Comparison of ENCODE assay signal across 18 cellular contexts in genomic region chr2:15299904-15300528, GRCh38.
A peak's percentile ranks its signal among the peaks of the same experiment; 100 is the strongest.
DNase-seq lines count a peak whose midpoint lies in the region; ATAC-seq, FAIRE-seq and TF ChIP-seq lines count a peak whose summit lies in the region.
"Had no signal": no experiment of that assay in that cellular context is flagged by ENCODE, and none has a peak within 500 bp of the region (broad histone marks: within the 10 kb centered on the region; RNA-seq: fewer than 3 reads in every experiment).

No MANE protein-coding gene starts in this region.

- TF ChIP-seq CTCF in DND-41 (IDR thresholded peaks at IDR 0.05; ENCODE audit: borderline replicate concordance, extremely low read depth, low read length, poor library complexity, severe bottlenecking) = no peak
- no peak for TF ChIP-seq CTCF in glutamatergic neuron (IDR thresholded peaks at IDR 0.05; ENCODE audit: partially characterized antibody, unreplicated experiment)
- no peak for TF ChIP-seq CTCF in kidney (IDR thresholded peaks at IDR 0.05; ENCODE audit: borderline replicate concordance, extremely low read depth, insufficient read depth)

- no peaks in the 10 kb centered on the region for H3K79me2 ChIP-seq in DND-41 (ENCODE audit: insufficient read depth, low read length)

- H3K4me1 Mint-ChIP-seq in glutamatergic neuron (ENCODE audit: low read depth, unreplicated experiment) = no peaks in the 10 kb centered on the region

- no peak overlapping the region for H2AFZ ChIP-seq in DND-41 (ENCODE audit: low read depth, low read length)

- H3K9ac ChIP-seq in DND-41 (ENCODE audit: low read depth, low read length) = peak overlapping the region; percentile 32
- no peak overlapping the region for H3K9ac ChIP-seq in kidney (ENCODE audit: low read length in 2 of 2)

- H3K27ac ChIP-seq in DND-41 (ENCODE audit: low read length) (peak overlapping the region; percentile 77), angular gyrus (ENCODE audit: low read depth, low read length) (peak overlapping the region; percentile 0), kidney (ENCODE audit: low read depth in 2 of 2, low read length in 2 of 2) (no peak overlapping the region)
- H3K27ac ChIP-seq: SJSA1 had no signal

- no peaks in the 10 kb centered on the region for H3K27me3 ChIP-seq in DND-41 (ENCODE audit: insufficient read depth, low read length, poor library complexity)
- H3K27me3 ChIP-seq in H7 (ENCODE audit: control insufficient read depth, insufficient read depth, low read length) = no peaks in the 10 kb centered on the region
- H3K27me3 ChIP-seq: SJSA1 had no signal

- H3K4me3 ChIP-seq in DND-41 (ENCODE audit: low read depth in 1 of 2, low read length in 2 of 2) = peak overlapping the region in 1 of 2 experiments; percentile 25; a peak in 1 of 4 replicates
- no peak overlapping the region for H3K4me3 ChIP-seq in H7 (ENCODE audit: insufficient read depth, low read depth, low read length)
- H3K4me3 ChIP-seq in kidney (ENCODE audit: low read length in 2 of 2) = no peak overlapping the region
- H3K4me3 ChIP-seq: SJSA1 had no signal

- peaks cover 7% of the 10 kb centered on the region for H3K9me3 Mint-ChIP-seq in glutamatergic neuron (ENCODE audit: unreplicated experiment)

- peaks cover 11% of the 10 kb centered on the region for H3K36me3 Mint-ChIP-seq in glutamatergic neuron (ENCODE audit: unreplicated experiment)

- peaks cover 46% of the 10 kb centered on the region for H3K4me1 ChIP-seq in DND-41 (ENCODE audit: insufficient read depth, low read length)
- no peaks in the 10 kb centered on the region for H3K4me1 ChIP-seq in kidney (ENCODE audit: control insufficient read depth in 1 of 2, insufficient read depth in 1 of 2, low read depth in 1 of 2, low read length in 2 of 2)
- H3K4me1 ChIP-seq: SJSA1 had no signal

- FAIRE-seq in kidney (lab: Jason Lieb, UNC) = no peak

- no peak overlapping the region for H3K4me3 Mint-ChIP-seq in glutamatergic neuron (ENCODE audit: unreplicated experiment)
- H3K4me3 Mint-ChIP-seq: CD4-positive, CD25-positive, alpha-beta regulatory T cell had no signal

- DNase-seq in DND-41 (no peak), H7 (peak; percentile 20), glutamatergic neuron (peak; percentile 24), kidney (no peak), NCI-H345 (lab: John Stamatoyannopoulos, UW) (no peak), COLO668 (lab: John Stamatoyannopoulos, UW; ENCODE audit: unreplicated experiment) (no peak)
- DNase-seq: ACHN, AML-193, DMS79, NCI-H1436, NCI-H2029 treated with DMSO at 0.1 percent for 48 hours, NCI-H2171 treated with DMSO at 0.1 percent for 48 hours, NCI-H510A treated with DMSO at 0.1 percent for 48 hours, NCI-H82 had no signal

- peak overlapping the region; percentile 54 for H3K4me2 ChIP-seq in DND-41 (ENCODE audit: insufficient read depth, low read length)

- ATAC-seq in DND-41 (ENCODE audit: insufficient read depth, low read depth) = no peak
- ATAC-seq in HG03025 (IDR thresholded peaks at IDR 0.05; ENCODE audit: low FRiP score, unreplicated experiment) = no peak

- intact Hi-C loops in kidney (cut with DNase I) = no loop called here

- H3K27ac Mint-ChIP-seq in glutamatergic neuron (ENCODE audit: unreplicated experiment) = no peak overlapping the region
- H3K27ac Mint-ChIP-seq: CD4-positive, CD25-positive, alpha-beta regulatory T cell had no signal

- H3K27me3 Mint-ChIP-seq in glutamatergic neuron (ENCODE audit: unreplicated experiment) = peaks cover 2% of the 10 kb centered on the region
- H3K27me3 Mint-ChIP-seq: CD4-positive, CD25-positive, alpha-beta regulatory T cell had no signal

- H4K20me1 ChIP-seq in DND-41 (ENCODE audit: insufficient read depth, low read length) = no peaks in the 10 kb centered on the region

- H3K9me3 ChIP-seq in DND-41 (ENCODE audit: insufficient read depth, low read length, severe bottlenecking) (no peaks in the 10 kb centered on the region), kidney (ENCODE audit: control insufficient read depth in 1 of 2, low read length in 2 of 2) (no peaks in the 10 kb centered on the region)
- H3K9me3 ChIP-seq: SJSA1 had no signal

- H3K36me3 ChIP-seq in DND-41 (ENCODE audit: insufficient read depth, low read length) = peaks cover 5% of the 10 kb centered on the region; the same call in 1 of the 2 replicates
- no peaks in the 10 kb centered on the region; the same call in 1 of the 2 replicates for H3K36me3 ChIP-seq in H7 (replicated peaks; ENCODE audit: control insufficient read depth, insufficient read depth, low read length)
- H3K36me3 ChIP-seq in kidney (ENCODE audit: control insufficient read depth in 1 of 2, insufficient read depth in 2 of 2, low read length in 2 of 2) = peaks cover 0 to 9% of the 10 kb centered on the region in 2 donors
- H3K36me3 ChIP-seq: SJSA1 had no signal

Comparison
In these comparisons a context has a peak if more than half of its experiments do, and no peak if none do; other contexts are left out.
1. DNase-seq: peak in H7 (single experiment) and glutamatergic neuron (single experiment); none in DND-41 (single experiment), kidney (single experiment), NCI-H345 (single experiment) and COLO668 (single experiment).
2. H3K27ac ChIP-seq: peak in DND-41 (single experiment) and angular gyrus (single experiment); none in kidney (0 of 2).